8 cellular contexts compared by ENCODE assay signal in genomic region chr3:16048435-16049318, GRCh38.
DNase-seq lines count a peak whose midpoint lies in the region; ATAC-seq and TF ChIP-seq lines count a peak whose summit lies in the region.

No MANE protein-coding gene starts in this region.

- peak; percentile 96 for TF ChIP-seq RAD21 in Ishikawa (IDR thresholded peaks at IDR 0.05; ENCODE audit: low read depth)

- in situ Hi-C loops in astrocyte of the cerebellum (cut with HindIII; ENCODE audit: low sequenced_read_pairs) = no loop called here

- no peak for TF ChIP-seq EP300 in Ishikawa (IDR thresholded peaks at IDR 0.05; ENCODE audit: borderline replicate concordance)

- peak; percentile 72 for TF ChIP-seq CTCF in astrocyte of the cerebellum (IDR thresholded peaks at IDR 0.05; ENCODE audit: low read depth, low read length, missing control alignments)

- H3K4me3 ChIP-seq in astrocyte of the cerebellum (ENCODE audit: low read depth, low read length) = no peak overlapping the region

- DNase-seq in NK-92 treated with Interleukin-12 subunit alpha and Interleukin-12 subunit beta, amount 100 ng/mL, for 24 hours (lab: John Stamatoyannopoulos, UW) = peak; percentile 15
- DNase-seq in NK-92 (lab: John Stamatoyannopoulos, UW; ENCODE audit: unreplicated experiment) (no peak), SIG-M5 (lab: John Stamatoyannopoulos, UW) (peak; percentile 6), astrocyte of the cerebellum (ENCODE audit: low read depth) (peak; percentile 62), hypothalamus (lab: John Stamatoyannopoulos, UW) (peak in 27 of 51 donors; percentile 6 to 79 (median 33)), smooth muscle cell of the brain vasculature (ENCODE audit: low read depth, low spot score) (peak; percentile 55)

- peak; percentile 95 for ATAC-seq in GM21717 (IDR thresholded peaks at IDR 0.05; ENCODE audit: unreplicated experiment)

TF ChIP-seq in Ishikawa, 13 proteins besides CTCF, POLR2A, EP300 and RAD21:
- TF ChIP-seq FOXM1 (IDR thresholded peaks at IDR 0.05; ENCODE audit: borderline replicate concordance, low read depth) = no peak
- no peak for TF ChIP-seq NFIC (IDR thresholded peaks at IDR 0.05)
- no peak for TF ChIP-seq CREB1 (IDR thresholded peaks at IDR 0.05; ENCODE audit: low read depth)
- no peak for TF ChIP-seq EGR1 (IDR thresholded peaks at IDR 0.05)
- TF ChIP-seq MAX (IDR thresholded peaks at IDR 0.05) = no peak
- no peak for TF ChIP-seq ZBTB7A (IDR thresholded peaks at IDR 0.05; ENCODE audit: low read depth)
- TF ChIP-seq YY1 (IDR thresholded peaks at IDR 0.05; ENCODE audit: low read depth) = no peak
